23 cellular contexts compared by ENCODE assay signal in the genomic region with DNA sequence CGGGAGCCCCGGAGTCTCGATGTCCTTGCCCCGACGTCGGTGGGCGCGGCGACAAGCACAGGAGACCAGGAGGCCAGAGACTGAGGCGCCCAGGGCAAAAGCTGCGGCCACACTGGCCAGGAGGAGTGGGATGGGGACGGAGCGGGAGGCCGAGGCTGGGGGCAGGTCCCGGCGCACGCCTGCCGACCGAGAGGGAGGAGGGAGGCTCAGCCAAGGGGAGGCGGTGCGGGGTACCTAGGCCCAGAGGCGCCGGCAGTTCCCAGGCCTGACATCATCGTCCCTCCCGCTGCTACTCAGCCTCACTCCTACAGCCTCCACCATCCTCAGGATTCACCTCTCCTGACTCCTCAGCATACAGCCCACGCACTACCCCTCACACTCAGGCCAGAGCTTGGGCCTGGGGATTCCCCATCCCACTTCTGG. TPM values are rescaled to one million over a fixed set of nuclear protein-coding genes. Genes with fewer than 3 reads are reported as not detected.
DNase-seq lines count a peak whose midpoint lies in the region; ATAC-seq and TF ChIP-seq lines count a peak whose summit lies in the region.
"Had no signal": no experiment of that assay in that cellular context is flagged by ENCODE, and none has a peak within 500 bp of the region (broad histone marks: within the 10 kb centered on the region; RNA-seq: fewer than 3 reads in every experiment).

No MANE protein-coding gene starts in this region.

- no peak overlapping the region for H3K4me3 Mint-ChIP-seq in T-helper 2 cell treated with Interferon-gamma antibody and Interleukin-4, amounts not matched to agents 5 μg/mL and 100 μg/mL, for 36 hours
- H3K4me3 Mint-ChIP-seq: activated CD4-positive, alpha-beta T cell treated with anti-CD3 and anti-CD28 coated beads for 36 hours; activated naive CD8-positive, alpha-beta T cell; brain had no signal

- no peaks in the 10 kb centered on the region for H3K9me3 Mint-ChIP-seq in T-helper 2 cell treated with Interferon-gamma antibody and Interleukin-4, amounts not matched to agents 5 μg/mL and 100 μg/mL, for 36 hours

- no peak overlapping the region for H3K27ac ChIP-seq in left ventricle myocardium inferior (replicated peaks)
- no peak overlapping the region for H3K27ac ChIP-seq in mammary epithelial cell (ENCODE audit: insufficient read depth, low read depth, low read length)
- no peak overlapping the region for H3K27ac ChIP-seq in smooth muscle cell (ENCODE audit: low read depth)
- no peak overlapping the region for H3K27ac ChIP-seq in GM23248
- H3K27ac ChIP-seq in effector memory CD4-positive, alpha-beta T cell (ENCODE audit: insufficient read depth, low read length, poor library complexity, severe bottlenecking), result no peak overlapping the region
- H3K27ac ChIP-seq: BLaER1 treated with 17β-estradiol and CSF1 and Interleukin-3, amounts not matched to agents 10 nM and 100 nM; foreskin keratinocyte; SK-N-MC had no signal

- H3K27me3 ChIP-seq in left ventricle myocardium inferior (ENCODE audit: low read depth) (no peaks in the 10 kb centered on the region), mammary epithelial cell (ENCODE audit: insufficient read depth, low read length) (peaks cover 28% of the 10 kb centered on the region), smooth muscle cell (ENCODE audit: low read depth) (peaks cover 13% of the 10 kb centered on the region), GM23248 (replicated peaks; ENCODE audit: insufficient read depth) (no peaks in the 10 kb centered on the region)
- H3K27me3 ChIP-seq in effector memory CD4-positive, alpha-beta T cell (replicated peaks; ENCODE audit: control insufficient read depth, insufficient read depth, low read length, poor library complexity, severe bottlenecking), result no peaks in the 10 kb centered on the region

- no peak for DNase-seq in left cardiac atrium
- no peak for DNase-seq in left ventricle myocardium inferior
- no peak for DNase-seq in mammary epithelial cell
- DNase-seq in iPS-NIHi7 (ENCODE audit: extremely low spot score), result peak; percentile 54
- no peak for DNase-seq in smooth muscle cell (lab: John Stamatoyannopoulos, UW; ENCODE audit: unreplicated experiment)
- DNase-seq in GM23248, result no peak
- no peak for DNase-seq in T-helper 2 cell treated with Interferon-gamma antibody and Interleukin-4, amounts not matched to agents 5 μg/mL and 100 μg/mL, for 36 hours (ENCODE audit: low spot score)
- no peak for DNase-seq in effector memory CD4-positive, alpha-beta T cell
- DNase-seq: activated CD4-positive, alpha-beta T cell treated with anti-CD3 and anti-CD28 coated beads for 36 hours; cortex of kidney; foreskin keratinocyte; hypothalamus; NCI-H187; NCI-H82; stimulated activated CD4-positive, alpha-beta T cell treated with anti-CD3 and anti-CD28 coated beads, Interleukin-2, amount 100 ng/mL, for 48 hours; substantia nigra; T1000 had no signal

- TF ChIP-seq CTCF in left ventricle myocardium inferior (IDR thresholded peaks at IDR 0.05; ENCODE audit: borderline replicate concordance) (no peak), mammary epithelial cell (conservative IDR thresholded peaks at IDR 0.05 in 1 of 2, IDR thresholded peaks at IDR 0.05 in 1 of 2; ENCODE audit: extremely low read depth in 1 of 2, insufficient read depth in 1 of 2, low read depth in 1 of 2, low read length in 2 of 2) (no peak), smooth muscle cell (IDR thresholded peaks at IDR 0.05; ENCODE audit: borderline replicate concordance, insufficient read depth, poor library complexity, severe bottlenecking) (no peak)

- CTCF ChIA-PET in mammary epithelial cell (lab: Charles Lee; ENCODE audit: low non-redundant PET), result no interaction called here

- in situ Hi-C loops in mammary epithelial cell (cut with MboI; ENCODE audit: low sequenced_read_pairs in 2 of 2), result no loop called here
- in situ Hi-C loops in GM23248 (cut with MboI), result no loop called here

- H3K4me1 Mint-ChIP-seq in T-helper 2 cell treated with Interferon-gamma antibody and Interleukin-4, amounts not matched to agents 5 μg/mL and 100 μg/mL, for 36 hours (ENCODE audit: low read depth), result peaks cover 10% of the 10 kb centered on the region

- H3K9ac ChIP-seq in mammary epithelial cell (ENCODE audit: insufficient read depth, low read length) (no peak overlapping the region), smooth muscle cell (ENCODE audit: low read depth) (no peak overlapping the region), GM23248 (no peak overlapping the region)

- H3K4me2 ChIP-seq in mammary epithelial cell (ENCODE audit: insufficient read depth, low read depth, low read length) (peak overlapping the region; percentile 52), smooth muscle cell (peak overlapping the region; percentile 87), GM23248 (ENCODE audit: unreplicated experiment) (no peak overlapping the region)
- H3K4me2 ChIP-seq: BLaER1 treated with 17β-estradiol and CSF1 and Interleukin-3, amounts not matched to agents 10 nM and 100 nM had no signal

- no peaks in the 10 kb centered on the region for H3K9me2 ChIP-seq in GM23248 (ENCODE audit: insufficient read depth)

- intact Hi-C loops in left cardiac atrium (cut with DNase I), result no loop called here
- intact Hi-C loops in left ventricle myocardium inferior (cut with micrococcal nuclease), result no loop called here
- intact Hi-C loops in mammary epithelial cell (cut with micrococcal nuclease), result no loop called here

- H3K36me3 Mint-ChIP-seq in T-helper 2 cell treated with Interferon-gamma antibody and Interleukin-4, amounts not matched to agents 5 μg/mL and 100 μg/mL, for 36 hours (ENCODE audit: low read depth), result peaks cover 2% of the 10 kb centered on the region
- H3K36me3 Mint-ChIP-seq: activated naive CD8-positive, alpha-beta T cell had no signal

- H3K9me3 ChIP-seq in left ventricle myocardium inferior (replicated peaks), result no peaks in the 10 kb centered on the region
- no peaks in the 10 kb centered on the region for H3K9me3 ChIP-seq in mammary epithelial cell (replicated peaks; ENCODE audit: insufficient read depth, low read length)
- no peaks in the 10 kb centered on the region for H3K9me3 ChIP-seq in smooth muscle cell (replicated peaks; ENCODE audit: low read depth)
- H3K9me3 ChIP-seq in GM23248 (ENCODE audit: low read depth), result no peaks in the 10 kb centered on the region
- no peaks in the 10 kb centered on the region for H3K9me3 ChIP-seq in effector memory CD4-positive, alpha-beta T cell (ENCODE audit: control insufficient read depth, low read length)
- H3K9me3 ChIP-seq: BLaER1 treated with 17β-estradiol and CSF1 and Interleukin-3, amounts not matched to agents 10 nM and 100 nM; HAP-1 had no signal

- no peak overlapping the region for H3K27ac Mint-ChIP-seq in T-helper 2 cell treated with Interferon-gamma antibody and Interleukin-4, amounts not matched to agents 5 μg/mL and 100 μg/mL, for 36 hours
- H3K27ac Mint-ChIP-seq: activated CD4-positive, alpha-beta T cell treated with anti-CD3 and anti-CD28 coated beads for 36 hours; activated naive CD8-positive, alpha-beta T cell had no signal

- H3K4me3 ChIP-seq in left ventricle myocardium inferior (no peak overlapping the region), mammary epithelial cell (replicated peaks in 1 of 3; ENCODE audit: insufficient read depth in 1 of 3, low read depth in 2 of 3, low read length in 3 of 3) (peak overlapping the region in 1 of 3 experiments; percentile 14), smooth muscle cell (peak overlapping the region; percentile 40), GM23248 (no peak overlapping the region)
- no peak overlapping the region for H3K4me3 ChIP-seq in effector memory CD4-positive, alpha-beta T cell (ENCODE audit: insufficient read depth, low read depth, low read length, poor library complexity, severe bottlenecking)
- H3K4me3 ChIP-seq: BLaER1 treated with 17β-estradiol and CSF1 and Interleukin-3, amounts not matched to agents 10 nM and 100 nM; HAP-1; SK-N-MC; skin epidermis had no signal

- WGBS in mammary epithelial cell (ENCODE audit: low coverage, missing lambda C conversion rate), result 69% methylated on average over 8 of the region's 26 CpGs
- WGBS in smooth muscle cell (ENCODE audit: low lambda C conversion rate), result 36% methylated on average over 18 of the region's 26 CpGs
- 98 to 100% methylated on average over 13 to 22 of the region's 26 CpGs for WGBS in GM23248 (ENCODE audit: low coverage in 1 of 2, low lambda C conversion rate in 2 of 2, missing lambda C conversion rate in 2 of 2), 2 experiments

- peaks cover 22% of the 10 kb centered on the region for H3K4me1 ChIP-seq in left ventricle myocardium inferior
- H3K4me1 ChIP-seq in mammary epithelial cell (ENCODE audit: insufficient read depth, low read length), result peaks cover 8% of the 10 kb centered on the region
- H3K4me1 ChIP-seq in smooth muscle cell (ENCODE audit: low read depth), result peaks cover 6% of the 10 kb centered on the region
- no peaks in the 10 kb centered on the region for H3K4me1 ChIP-seq in GM23248 (ENCODE audit: insufficient read depth)
- no peaks in the 10 kb centered on the region for H3K4me1 ChIP-seq in effector memory CD4-positive, alpha-beta T cell (ENCODE audit: control insufficient read depth, insufficient read depth, low read length, poor library complexity, severe bottlenecking)
- H3K4me1 ChIP-seq: foreskin keratinocyte, HAP-1 had no signal

- H2AFZ ChIP-seq in mammary epithelial cell (ENCODE audit: low read depth, low read length) (no peak overlapping the region), smooth muscle cell (ENCODE audit: low read depth) (no peak overlapping the region), GM23248 (no peak overlapping the region)

- peak; percentile 14 to 54 for ATAC-seq in left cardiac atrium
- ATAC-seq: activated CD4-positive, alpha-beta T cell treated with anti-CD3 and anti-CD28 coated beads for 36 hours; foreskin keratinocyte had no signal

- peaks cover 62% of the 10 kb centered on the region for H3K36me3 ChIP-seq in left ventricle myocardium inferior
- no peaks in the 10 kb centered on the region for H3K36me3 ChIP-seq in mammary epithelial cell (ENCODE audit: insufficient read depth, low read length)
- no peaks in the 10 kb centered on the region for H3K36me3 ChIP-seq in smooth muscle cell (ENCODE audit: low read depth)
- H3K36me3 ChIP-seq in GM23248 (ENCODE audit: low read depth), result no peaks in the 10 kb centered on the region; the same call in 1 of the 2 replicates
- no peaks in the 10 kb centered on the region for H3K36me3 ChIP-seq in effector memory CD4-positive, alpha-beta T cell (ENCODE audit: control insufficient read depth, insufficient read depth, low read length)
- H3K36me3 ChIP-seq: HAP-1 had no signal

- H4K20me1 ChIP-seq in mammary epithelial cell (ENCODE audit: insufficient read depth, low read length) (no peaks in the 10 kb centered on the region), smooth muscle cell (ENCODE audit: low read depth) (no peaks in the 10 kb centered on the region), GM23248 (ENCODE audit: insufficient read depth) (no peaks in the 10 kb centered on the region)

- H3K79me2 ChIP-seq in mammary epithelial cell (ENCODE audit: insufficient read depth, low read length) (no peaks in the 10 kb centered on the region), smooth muscle cell (ENCODE audit: low read depth) (no peaks in the 10 kb centered on the region), GM23248 (ENCODE audit: insufficient read depth) (no peaks in the 10 kb centered on the region)

- no TSS peak for BruUV-seq in mammary epithelial cell (replicated peaks; lab: Mats Ljungman, UMichigan)

- H3K27me3 Mint-ChIP-seq in T-helper 2 cell treated with Interferon-gamma antibody and Interleukin-4, amounts not matched to agents 5 μg/mL and 100 μg/mL, for 36 hours (ENCODE audit: low read depth), result no peaks in the 10 kb centered on the region
- H3K27me3 Mint-ChIP-seq: activated CD4-positive, alpha-beta T cell treated with anti-CD3 and anti-CD28 coated beads for 36 hours; activated naive CD8-positive, alpha-beta T cell had no signal

- dilution Hi-C loops in mammary epithelial cell (cut with HindIII; ENCODE audit: low sequenced_read_pairs), result no loop called here

- H3F3A ChIP-seq in smooth muscle cell (ENCODE audit: low read depth) (no peaks in the 10 kb centered on the region), GM23248 (ENCODE audit: insufficient read depth) (peaks cover 10% of the 10 kb centered on the region; the same call in 1 of the 2 replicates)

RNA-seq across cellular contexts. Expression of gene SEMA6C, which starts 13.1 kb away (rescaled TPM):
- total RNA-seq in left cardiac atrium (10 to 100 TPM; 23.6 to 37.0 TPM), left ventricle myocardium inferior (77.7 TPM), mammary epithelial cell (1 to 10 TPM in 1 of 2 donors, under 1 TPM in 1; 0.50 to 1.6 TPM), smooth muscle cell (9.3 and 9.5 TPM in 2 replicates)
- polyA plus RNA-seq in mammary epithelial cell (0.44 TPM), smooth muscle cell (8.1 and 10.4 TPM in 2 replicates), GM23248 (2016; fragmentation: Nextera tagmentation; extraction: Ambion mirVana) (0.58 and 1.1 TPM in 2 replicates)
- polyA minus RNA-seq in mammary epithelial cell, result 0.10 TPM
- 1.4 and 3.8 TPM in 2 replicates for total RNA-seq in GM23248 (2014; rRNA removed; shearing (Covaris generic))

RNA-seq across cellular contexts. Expression of gene TNFAIP8L2, which starts 23.1 kb away (rescaled TPM):
- total RNA-seq in left cardiac atrium (1 to 10 TPM; 2.1 to 5.3 TPM), left ventricle myocardium inferior (0.88 TPM), mammary epithelial cell (not detected), smooth muscle cell (not detected in 2 replicates)
- polyA plus RNA-seq in mammary epithelial cell (not detected), smooth muscle cell (0.14 TPM in 1 of 2 replicates, not detected in the other), GM23248 (2016; fragmentation: Nextera tagmentation; extraction: Ambion mirVana) (not detected in 2 replicates)
- polyA minus RNA-seq in mammary epithelial cell, result not detected
- total RNA-seq in GM23248 (2014; rRNA removed; shearing (Covaris generic)), result not detected in 2 replicates
- total RNA-seq: foreskin keratinocyte had no signal
- polyA plus RNA-seq: foreskin keratinocyte had no signal

RNA-seq across cellular contexts. Expression of gene LYSMD1, which starts 32.4 kb away (rescaled TPM):
- total RNA-seq in left cardiac atrium (10 to 100 TPM in 1 of 2 donors, 1 to 10 TPM in 1; 9.7 to 10.3 TPM), left ventricle myocardium inferior (12.0 TPM), mammary epithelial cell (1 to 10 TPM; 7.3 to 9.7 TPM), smooth muscle cell (9.7 and 17.8 TPM in 2 replicates)
- polyA plus RNA-seq in mammary epithelial cell (3.8 TPM), smooth muscle cell (1.9 and 2.5 TPM in 2 replicates), GM23248 (2016; fragmentation: Nextera tagmentation; extraction: Ambion mirVana) (3.4 and 4.4 TPM in 2 replicates)
- 21.4 TPM for polyA minus RNA-seq in mammary epithelial cell
- 7.1 and 11.5 TPM in 2 replicates for total RNA-seq in GM23248 (2014; rRNA removed; shearing (Covaris generic))

RNA-seq across cellular contexts. Expression of gene SCNM1, which starts 32.6 kb away (rescaled TPM):
- 10 to 100 TPM; 19.4 to 20.9 TPM for total RNA-seq in left cardiac atrium
- 19.4 TPM for total RNA-seq in left ventricle myocardium inferior
- total RNA-seq in mammary epithelial cell, result 10 to 100 TPM; 24.8 to 47.6 TPM
- polyA plus RNA-seq in mammary epithelial cell, result 30.1 TPM
- polyA minus RNA-seq in mammary epithelial cell, result 20.5 TPM
- 49.7 and 58.6 TPM in 2 replicates for total RNA-seq in smooth muscle cell
- polyA plus RNA-seq in smooth muscle cell, result 94.8 and 105 TPM in 2 replicates
- total RNA-seq in GM23248 (2014; rRNA removed; shearing (Covaris generic)), result 27.7 and 35.2 TPM in 2 replicates
- 73.3 and 77.4 TPM in 2 replicates for polyA plus RNA-seq in GM23248 (2016; fragmentation: Nextera tagmentation; extraction: Ambion mirVana)

RNA-seq across cellular contexts. Expression of gene TMOD4, which starts 42.4 kb away (rescaled TPM):
- total RNA-seq in left cardiac atrium, result not detected
- total RNA-seq in left ventricle myocardium inferior, result not detected
- total RNA-seq in mammary epithelial cell, result not detected
- polyA plus RNA-seq in mammary epithelial cell, result 0.23 TPM
- polyA minus RNA-seq in mammary epithelial cell, result not detected
- not detected in 2 replicates for total RNA-seq in smooth muscle cell
- polyA plus RNA-seq in smooth muscle cell, result 0.37 TPM in 1 of 2 replicates, not detected in the other
- not detected in 2 replicates for total RNA-seq in GM23248 (2014; rRNA removed; shearing (Covaris generic))
- polyA plus RNA-seq in GM23248 (2016; fragmentation: Nextera tagmentation; extraction: Ambion mirVana), result 0.24 TPM in 1 of 2 replicates, not detected in the other
